In the genomic region with DNA sequence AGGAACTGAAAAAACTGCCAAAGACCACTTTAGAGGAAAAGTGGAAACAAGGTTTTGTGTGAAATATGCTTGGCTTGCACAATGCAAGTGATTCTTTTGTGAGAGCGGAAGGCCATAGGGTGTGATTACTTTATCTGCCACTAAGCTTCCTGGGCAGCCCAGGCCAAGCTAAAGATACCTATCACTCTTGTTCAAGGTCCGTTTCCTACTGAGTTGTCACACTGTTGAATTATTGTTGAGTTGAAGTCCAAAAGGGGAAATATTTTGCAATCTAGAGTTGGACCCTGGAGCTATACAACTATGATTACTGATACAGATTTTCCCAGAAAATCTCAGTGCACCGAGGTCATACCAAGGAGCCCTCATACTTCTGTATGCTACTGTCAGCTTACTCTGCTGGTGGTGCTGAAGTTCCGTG, we compare ENCODE assay signal across 27 cellular contexts.
DNase-seq lines count a peak whose midpoint lies in the region; ATAC-seq, FAIRE-seq and TF ChIP-seq lines count a peak whose summit lies in the region.
"Had no signal": no experiment of that assay in that cellular context is flagged by ENCODE, and none has a peak within 500 bp of the region (broad histone marks: within the 10 kb centered on the region; RNA-seq: fewer than 3 reads in every experiment).

No MANE protein-coding gene starts in this region.

- H3K9me3 Mint-ChIP-seq in progenitor cell of endocrine pancreas (ENCODE audit: low read depth), result peaks cover 7% of the 10 kb centered on the region
- peaks cover 5% of the 10 kb centered on the region for H3K9me3 Mint-ChIP-seq in activated T-cell treated with anti-CD3 and anti-CD28 coated beads, Interleukin-2, amount 50 U/mL, for 4 hours
- H3K9me3 Mint-ChIP-seq in naive thymus-derived CD4-positive, alpha-beta T cell, result peaks cover 0 to 10% (median 0%) of the 10 kb centered on the region in 11 donors
- H3K9me3 Mint-ChIP-seq: brain; effector memory CD8-positive, alpha-beta T cell; nephron progenitor cell had no signal

- H3K4me3 Mint-ChIP-seq in progenitor cell of endocrine pancreas (ENCODE audit: low read depth), result no peak overlapping the region
- H3K4me3 Mint-ChIP-seq in activated T-cell treated with anti-CD3 and anti-CD28 coated beads, Interleukin-2, amount 50 U/mL, for 4 hours, result no peak overlapping the region
- H3K4me3 Mint-ChIP-seq in naive thymus-derived CD4-positive, alpha-beta T cell, result no peak overlapping the region
- H3K4me3 Mint-ChIP-seq: activated naive CD8-positive, alpha-beta T cell treated with anti-CD3 and anti-CD28 coated beads, Interleukin-2, amount 10 ng/mL, durations not matched to agents 7 days and 5 days; brain; CD4-positive, CD25-positive, alpha-beta regulatory T cell; effector memory CD8-positive, alpha-beta T cell; nephron progenitor cell had no signal

- peak overlapping the region; percentile 11 for H3K27ac Mint-ChIP-seq in progenitor cell of endocrine pancreas
- no peak overlapping the region for H3K27ac Mint-ChIP-seq in naive thymus-derived CD4-positive, alpha-beta T cell
- H3K27ac Mint-ChIP-seq: activated naive CD8-positive, alpha-beta T cell treated with anti-CD3 and anti-CD28 coated beads, Interleukin-2, amount 10 ng/mL, durations not matched to agents 7 days and 5 days; CD4-positive, CD25-positive, alpha-beta regulatory T cell; effector memory CD8-positive, alpha-beta T cell; nephron progenitor cell had no signal

- H3K27ac ChIP-seq in epithelial cell of prostate, result peak overlapping the region; percentile 26
- no peak overlapping the region for H3K27ac ChIP-seq in naive thymus-derived CD4-positive, alpha-beta T cell (ENCODE audit: low read depth, low read length)
- H3K27ac ChIP-seq: esophagus squamous epithelium, gastroesophageal sphincter, parathyroid adenoma, uterus, VCaP had no signal

- FAIRE-seq in D721Med (lab: Jason Lieb, UNC) (no peak), GM12891 (lab: Jason Lieb, UNC) (no peak)
- FAIRE-seq: G401.6, kidney had no signal

- H3K4me1 ChIP-seq in naive thymus-derived CD4-positive, alpha-beta T cell (ENCODE audit: control insufficient read depth in 2 of 2, insufficient read depth in 2 of 2, low read length in 2 of 2), result no peaks in the 10 kb centered on the region
- H3K4me1 ChIP-seq: esophagus squamous epithelium, parathyroid adenoma had no signal

- no peaks in the 10 kb centered on the region for H3K36me3 Mint-ChIP-seq in progenitor cell of endocrine pancreas (ENCODE audit: insufficient read depth)
- H3K36me3 Mint-ChIP-seq in activated T-cell treated with anti-CD3 and anti-CD28 coated beads, Interleukin-2, amount 50 U/mL, for 4 hours (ENCODE audit: insufficient read depth), result no peaks in the 10 kb centered on the region
- no peaks in the 10 kb centered on the region for H3K36me3 Mint-ChIP-seq in naive thymus-derived CD4-positive, alpha-beta T cell
- H3K36me3 Mint-ChIP-seq: activated naive CD8-positive, alpha-beta T cell treated with anti-CD3 and anti-CD28 coated beads, Interleukin-2, amount 10 ng/mL, durations not matched to agents 7 days and 5 days; brain; CD4-positive, CD25-positive, alpha-beta regulatory T cell had no signal

- no peaks in the 10 kb centered on the region for H3K9me3 ChIP-seq in naive thymus-derived CD4-positive, alpha-beta T cell (ENCODE audit: control insufficient read depth in 2 of 3, low read length in 3 of 3)
- H3K9me3 ChIP-seq: esophagus squamous epithelium, gastroesophageal sphincter, uterus had no signal

- no peaks in the 10 kb centered on the region for H3K27me3 Mint-ChIP-seq in progenitor cell of endocrine pancreas
- peaks cover 8% of the 10 kb centered on the region for H3K27me3 Mint-ChIP-seq in activated T-cell treated with anti-CD3 and anti-CD28 coated beads, Interleukin-2, amount 50 U/mL, for 4 hours (ENCODE audit: low read depth)
- H3K27me3 Mint-ChIP-seq in naive thymus-derived CD4-positive, alpha-beta T cell, result peaks cover 0 to 16% (median 4%) of the 10 kb centered on the region in 5 donors
- H3K27me3 Mint-ChIP-seq: brain; CD4-positive, CD25-positive, alpha-beta regulatory T cell had no signal

- CTCF ChIA-PET in naive thymus-derived CD4-positive, alpha-beta T cell (lab: Charles Lee), result no interaction called here

- peak; percentile 1 for TF ChIP-seq CTCF in GM12865 (IDR thresholded peaks at IDR 0.05; ENCODE audit: insufficient read depth, low read depth, low read length, missing control alignments)
- no peak for TF ChIP-seq CTCF in progenitor cell of endocrine pancreas (IDR thresholded peaks at IDR 0.05; ENCODE audit: unreplicated experiment)
- no peak for TF ChIP-seq CTCF in D721Med (IDR thresholded peaks at IDR 0.05; ENCODE audit: insufficient read depth, missing control alignments)

- H3K4me3 ChIP-seq in GM12865 (ENCODE audit: low read depth, low read length), result no peak overlapping the region
- H3K4me3 ChIP-seq in naive thymus-derived CD4-positive, alpha-beta T cell (ENCODE audit: low read length), result no peak overlapping the region
- H3K4me3 ChIP-seq: esophagus squamous epithelium, gastroesophageal sphincter, uterus had no signal

- POLR2A ChIA-PET in naive thymus-derived CD4-positive, alpha-beta T cell (lab: Charles Lee), result no interaction called here

- H3K36me3 ChIP-seq in naive thymus-derived CD4-positive, alpha-beta T cell (ENCODE audit: control insufficient read depth in 2 of 3, insufficient read depth in 3 of 3, low read length in 3 of 3), result no peaks in the 10 kb centered on the region
- H3K36me3 ChIP-seq: esophagus squamous epithelium, gastroesophageal sphincter, uterus had no signal

- intact Hi-C loops in naive thymus-derived CD4-positive, alpha-beta T cell (cut with micrococcal nuclease), result no loop called here

- no peak for ATAC-seq in activated T-cell treated with anti-CD3 and anti-CD28 coated beads, Interleukin-2, amount 50 U/mL, for 4 hours
- no peak for ATAC-seq in naive thymus-derived CD4-positive, alpha-beta T cell
- ATAC-seq: effector memory CD8-positive, alpha-beta T cell; gastroesophageal sphincter had no signal

- H3K27me3 ChIP-seq in naive thymus-derived CD4-positive, alpha-beta T cell (ENCODE audit: control insufficient read depth in 2 of 2, insufficient read depth in 2 of 2, low read length in 2 of 2), result no peaks in the 10 kb centered on the region
- H3K27me3 ChIP-seq: esophagus squamous epithelium, gastroesophageal sphincter, uterus had no signal

- H3K4me1 Mint-ChIP-seq in progenitor cell of endocrine pancreas (ENCODE audit: low read depth), result peaks cover 16% of the 10 kb centered on the region
- no peaks in the 10 kb centered on the region for H3K4me1 Mint-ChIP-seq in activated T-cell treated with anti-CD3 and anti-CD28 coated beads, Interleukin-2, amount 50 U/mL, for 4 hours (ENCODE audit: low read depth)
- H3K4me1 Mint-ChIP-seq in naive thymus-derived CD4-positive, alpha-beta T cell, result no peaks in the 10 kb centered on the region
- H3K4me1 Mint-ChIP-seq: activated naive CD8-positive, alpha-beta T cell treated with anti-CD3 and anti-CD28 coated beads, Interleukin-2, amount 10 ng/mL, durations not matched to agents 7 days and 5 days; brain; CD4-positive, CD25-positive, alpha-beta regulatory T cell had no signal

- DNase-seq in GM12865 (ENCODE audit: low read depth) (no peak), OCI-M1 (lab: John Stamatoyannopoulos, UW) (peak; percentile 84), epithelial cell of prostate (ENCODE audit: low read depth, low spot score) (no peak), progenitor cell of endocrine pancreas (ENCODE audit: low spot score, unreplicated experiment) (no peak), D721Med (ENCODE audit: insufficient read length, low spot score) (no peak), GM12891 (ENCODE audit: insufficient read length, low spot score) (no peak)
- DNase-seq in activated T-cell treated with anti-CD3 and anti-CD28 coated beads, Interleukin-2, amount 50 U/mL, for 4 hours, result no peak
- DNase-seq in naive thymus-derived CD4-positive, alpha-beta T cell, result no peak
- DNase-seq: activated CD4-positive, alpha-beta T cell treated with anti-CD3 and anti-CD28 coated beads, Interleukin-2, amount 50 U/mL, for 4 hours; activated CD8-positive, alpha-beta memory T cell treated with anti-CD3 and anti-CD28 coated beads, Interleukin-2, amount 50 U/mL, for 4 hours; activated effector memory CD4-positive, alpha-beta T cell treated with Interleukin-2 at 50 U/mL for 16 hours; activated naive CD8-positive, alpha-beta T cell treated with anti-CD3 and anti-CD28 coated beads, Interleukin-2, amount 10 ng/mL, durations not matched to agents 7 days and 5 days; CD4-positive, CD25-positive, alpha-beta regulatory T cell; DMS153; effector memory CD8-positive, alpha-beta T cell; esophagus squamous epithelium; kidney; NCI-H1092; NCI-H1930; NCI-H82; nephron progenitor cell; uterus had no signal

- TF ChIP-seq POLR2A in GM12891 (IDR thresholded peaks at IDR 0.05; ENCODE audit: low read depth, low read length), result no peak

TF ChIP-seq in GM12891, 5 proteins besides CTCF, POLR2A, EP300 and RAD21:
- TF ChIP-seq TAF1 (IDR thresholded peaks at IDR 0.05; ENCODE audit: low read depth, low read length) (no peak), POLR2AphosphoS5 (IDR thresholded peaks at IDR 0.05; ENCODE audit: low read depth, low read length) (no peak), POU2F2 (IDR thresholded peaks at IDR 0.05; ENCODE audit: low read depth, low read length) (no peak), PAX5 (IDR thresholded peaks at IDR 0.05; ENCODE audit: insufficient read depth, low read length, severe bottlenecking) (no peak), SPI1 (IDR thresholded peaks at IDR 0.05; ENCODE audit: low read depth, low read length) (no peak)
